28 cellular contexts compared by ENCODE assay signal in the genomic region with DNA sequence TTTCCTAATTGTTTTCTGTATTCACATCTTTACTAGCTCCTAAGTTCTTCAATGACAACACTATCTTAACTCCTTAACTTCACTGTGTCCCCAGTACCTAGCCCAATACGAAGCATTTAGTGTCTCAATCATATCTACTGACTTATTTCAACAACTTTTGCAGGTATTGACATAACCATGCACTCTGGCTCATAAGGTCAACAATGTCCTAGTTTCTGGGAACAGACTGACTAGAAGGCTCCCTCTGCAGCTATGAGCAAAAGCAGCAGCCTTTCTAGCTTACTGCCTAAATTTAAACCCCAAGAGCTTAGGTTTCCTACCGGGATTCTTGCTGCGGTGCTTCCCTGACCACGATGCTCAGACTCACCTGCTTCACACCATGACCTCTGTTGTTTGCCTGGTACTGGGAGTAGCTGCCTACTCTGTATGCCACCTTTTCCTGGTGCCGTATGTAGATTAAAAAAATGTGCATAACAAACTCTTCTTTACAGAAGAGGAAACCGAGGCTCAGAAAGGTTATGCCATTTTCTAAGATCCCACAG.
"Had no signal": no experiment of that assay in that cellular context is flagged by ENCODE, and none has a peak within 500 bp of the region (broad histone marks: within the 10 kb centered on the region; RNA-seq: fewer than 3 reads in every experiment).

No MANE protein-coding gene starts in this region.

- H3K27ac ChIP-seq: ascending aorta, Peyer's patch, RWPE1, SJCRH30 had no signal

- H3K4me1 ChIP-seq: ascending aorta, Peyer's patch, SJCRH30 had no signal

- H3K27me3 Mint-ChIP-seq: activated CD4-positive, alpha-beta memory T cell treated with anti-CD3 and anti-CD28 coated beads for 36 hours; activated CD4-positive, alpha-beta T cell treated with anti-CD3 and anti-CD28 coated beads, Interleukin-2, amount 10 ng/mL, durations not matched to agents 7 days and 5 days; activated naive CD8-positive, alpha-beta T cell treated with anti-CD3 and anti-CD28 coated beads, Interleukin-2, amount 50 U/mL, for 24 hours; brain; central memory CD8-positive, alpha-beta T cell; T-helper 17 cell had no signal

- H3K4me3 Mint-ChIP-seq: activated CD4-positive, alpha-beta memory T cell treated with anti-CD3 and anti-CD28 coated beads for 36 hours; activated CD4-positive, alpha-beta T cell treated with anti-CD3 and anti-CD28 coated beads, Interleukin-2, amount 10 ng/mL, durations not matched to agents 7 days and 5 days; activated naive CD8-positive, alpha-beta T cell treated with anti-CD3 and anti-CD28 coated beads, Interleukin-2, amount 50 U/mL, for 24 hours; activated T-cell treated with anti-CD3 and anti-CD28 coated beads, Interleukin-2, amount 50 U/mL, for 4 hours; brain; central memory CD8-positive, alpha-beta T cell; T-helper 17 cell had no signal

- ATAC-seq: activated naive CD4-positive, alpha-beta T cell treated with anti-CD3 and anti-CD28 coated beads, Interleukin-2, amount 50 U/mL, for 72 hours; activated naive CD8-positive, alpha-beta T cell treated with anti-CD3 and anti-CD28 coated beads, Interleukin-2, amount 50 U/mL, for 24 hours; activated T-cell treated with anti-CD3 and anti-CD28 coated beads, Interleukin-2, amount 50 U/mL, for 4 hours; T-helper 17 cell had no signal

- H3K27ac Mint-ChIP-seq: activated CD4-positive, alpha-beta memory T cell treated with anti-CD3 and anti-CD28 coated beads for 36 hours; activated CD4-positive, alpha-beta T cell treated with anti-CD3 and anti-CD28 coated beads, Interleukin-2, amount 10 ng/mL, durations not matched to agents 7 days and 5 days; activated naive CD4-positive, alpha-beta T cell treated with anti-CD3 and anti-CD28 coated beads, Interleukin-2, amount 50 U/mL, for 72 hours; activated naive CD8-positive, alpha-beta T cell treated with anti-CD3 and anti-CD28 coated beads, Interleukin-2, amount 50 U/mL, for 24 hours; brain; T-helper 17 cell had no signal

- H3K9me3 Mint-ChIP-seq: activated CD4-positive, alpha-beta memory T cell treated with anti-CD3 and anti-CD28 coated beads for 36 hours; activated CD4-positive, alpha-beta T cell treated with anti-CD3 and anti-CD28 coated beads, Interleukin-2, amount 10 ng/mL, durations not matched to agents 7 days and 5 days; activated T-cell treated with anti-CD3 and anti-CD28 coated beads, Interleukin-2, amount 50 U/mL, for 4 hours; brain had no signal

- H3K36me3 Mint-ChIP-seq: activated CD4-positive, alpha-beta memory T cell treated with anti-CD3 and anti-CD28 coated beads for 36 hours; activated naive CD4-positive, alpha-beta T cell treated with anti-CD3 and anti-CD28 coated beads, Interleukin-2, amount 50 U/mL, for 72 hours; brain had no signal

- H3K9me3 ChIP-seq: ascending aorta, Peyer's patch, SJCRH30 had no signal

- H3K4me1 Mint-ChIP-seq: activated CD4-positive, alpha-beta T cell treated with anti-CD3 and anti-CD28 coated beads, Interleukin-2, amount 10 ng/mL, durations not matched to agents 7 days and 5 days; activated naive CD8-positive, alpha-beta T cell treated with anti-CD3 and anti-CD28 coated beads, Interleukin-2, amount 50 U/mL, for 24 hours; central memory CD8-positive, alpha-beta T cell; T-helper 17 cell had no signal

- DNase-seq: activated CD4-positive, alpha-beta memory T cell treated with anti-CD3 and anti-CD28 coated beads for 36 hours; activated CD4-positive, alpha-beta T cell treated with anti-CD3 and anti-CD28 coated beads, Interleukin-2, amount 10 ng/mL, durations not matched to agents 7 days and 5 days; activated CD4-positive, CD25-positive, alpha-beta regulatory T cell; activated CD8-positive, alpha-beta memory T cell treated with anti-CD3 and anti-CD28 coated beads for 24 hours; activated effector memory CD4-positive, alpha-beta T cell treated with anti-CD3 and anti-CD28 coated beads, Interleukin-2, amount 50 U/mL, for 16 hours; activated naive CD4-positive, alpha-beta T cell treated with Interleukin-2 at 50 U/mL for 16 hours; activated naive CD8-positive, alpha-beta T cell treated with anti-CD3 and anti-CD28 coated beads, Interleukin-2, amount 50 U/mL, for 24 hours; activated T-cell treated with anti-CD3 and anti-CD28 coated beads, Interleukin-2, amount 50 U/mL, for 4 hours; amniotic stem cell; Karpas-422; NCI-H1048; NCI-H1930; NCI-H2107; NCI-H2171 treated with DMSO at 0.1 percent for 48 hours; NCI-H226; NCI-H526 treated with DMSO at 0.1 percent for 48 hours; NK-92 treated with Interleukin-12 subunit alpha and Interleukin-12 subunit beta, amount 100 ng/mL, for 24 hours; OCI-M1; Peyer's patch; Right ventricle myocardium superior; SJCRH30; T-helper 17 cell; T-helper 9 cell had no signal

- H3K36me3 ChIP-seq: ascending aorta, Peyer's patch, SJCRH30 had no signal

- H3K27me3 ChIP-seq: ascending aorta, Peyer's patch, SJCRH30 had no signal

- H3K4me3 ChIP-seq: ascending aorta, Peyer's patch, SJCRH30 had no signal
